1 cellular context compared by ENCODE assay signal in the genomic region with DNA sequence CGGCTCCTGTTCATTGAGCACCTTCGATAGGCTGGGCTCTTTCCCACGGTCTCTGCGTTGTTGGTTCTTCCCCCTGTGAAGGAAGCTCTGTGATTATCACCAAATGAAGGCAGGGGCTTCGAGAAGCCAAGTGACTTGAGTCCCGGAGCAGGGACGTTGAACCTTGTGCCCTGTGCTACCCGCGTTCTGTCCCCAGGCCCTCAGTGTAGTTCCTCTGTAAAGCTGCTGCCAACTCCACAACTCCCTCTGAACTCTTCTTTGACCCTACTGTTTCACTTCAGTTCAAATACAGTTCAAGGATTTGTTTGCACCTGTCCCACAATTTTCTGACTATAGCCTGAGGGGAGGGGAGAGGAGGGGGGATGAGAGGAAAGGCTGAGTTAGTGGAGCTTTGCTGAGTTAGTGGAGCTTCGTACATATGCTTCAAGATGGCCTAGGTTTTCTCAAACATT.
TF ChIP-seq lines count a peak whose summit lies in the region.

No MANE protein-coding gene starts in this region.

TF ChIP-seq in K562, 482 proteins besides CTCF, POLR2A, EP300 and RAD21 (continued from another document):
- TF ChIP-seq, protein P1, sequence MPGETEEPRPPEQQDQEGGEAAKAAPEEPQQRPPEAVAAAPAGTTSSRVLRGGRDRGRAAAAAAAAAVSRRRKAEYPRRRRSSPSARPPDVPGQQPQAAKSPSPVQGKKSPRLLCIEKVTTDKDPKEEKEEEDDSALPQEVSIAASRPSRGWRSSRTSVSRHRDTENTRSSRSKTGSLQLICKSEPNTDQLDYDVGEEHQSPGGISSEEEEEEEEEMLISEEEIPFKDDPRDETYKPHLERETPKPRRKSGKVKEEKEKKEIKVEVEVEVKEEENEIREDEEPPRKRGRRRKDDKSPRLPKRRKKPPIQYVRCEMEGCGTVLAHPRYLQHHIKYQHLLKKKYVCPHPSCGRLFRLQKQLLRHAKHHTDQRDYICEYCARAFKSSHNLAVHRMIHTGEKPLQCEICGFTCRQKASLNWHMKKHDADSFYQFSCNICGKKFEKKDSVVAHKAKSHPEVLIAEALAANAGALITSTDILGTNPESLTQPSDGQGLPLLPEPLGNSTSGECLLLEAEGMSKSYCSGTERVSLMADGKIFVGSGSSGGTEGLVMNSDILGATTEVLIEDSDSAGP (CRISPR knock-in tag; IDR thresholded peaks at IDR 0.05): no peak
- TF ChIP-seq, protein P2, sequence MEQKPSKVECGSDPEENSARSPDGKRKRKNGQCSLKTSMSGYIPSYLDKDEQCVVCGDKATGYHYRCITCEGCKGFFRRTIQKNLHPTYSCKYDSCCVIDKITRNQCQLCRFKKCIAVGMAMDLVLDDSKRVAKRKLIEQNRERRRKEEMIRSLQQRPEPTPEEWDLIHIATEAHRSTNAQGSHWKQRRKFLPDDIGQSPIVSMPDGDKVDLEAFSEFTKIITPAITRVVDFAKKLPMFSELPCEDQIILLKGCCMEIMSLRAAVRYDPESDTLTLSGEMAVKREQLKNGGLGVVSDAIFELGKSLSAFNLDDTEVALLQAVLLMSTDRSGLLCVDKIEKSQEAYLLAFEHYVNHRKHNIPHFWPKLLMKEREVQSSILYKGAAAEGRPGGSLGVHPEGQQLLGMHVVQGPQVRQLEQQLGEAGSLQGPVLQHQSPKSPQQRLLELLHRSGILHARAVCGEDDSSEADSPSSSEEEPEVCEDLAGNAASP (IDR thresholded peaks at IDR 0.05): no peak
- no peak for TF ChIP-seq HCFC1 (IDR thresholded peaks at IDR 0.05; ENCODE audit: low read depth, low read length)
- no peak for TF ChIP-seq CHD4 (IDR thresholded peaks at IDR 0.05; ENCODE audit: insufficient read depth, insufficient replicate concordance, low read depth, low read length, poor library complexity, severe bottlenecking)
- TF ChIP-seq, protein P3, sequence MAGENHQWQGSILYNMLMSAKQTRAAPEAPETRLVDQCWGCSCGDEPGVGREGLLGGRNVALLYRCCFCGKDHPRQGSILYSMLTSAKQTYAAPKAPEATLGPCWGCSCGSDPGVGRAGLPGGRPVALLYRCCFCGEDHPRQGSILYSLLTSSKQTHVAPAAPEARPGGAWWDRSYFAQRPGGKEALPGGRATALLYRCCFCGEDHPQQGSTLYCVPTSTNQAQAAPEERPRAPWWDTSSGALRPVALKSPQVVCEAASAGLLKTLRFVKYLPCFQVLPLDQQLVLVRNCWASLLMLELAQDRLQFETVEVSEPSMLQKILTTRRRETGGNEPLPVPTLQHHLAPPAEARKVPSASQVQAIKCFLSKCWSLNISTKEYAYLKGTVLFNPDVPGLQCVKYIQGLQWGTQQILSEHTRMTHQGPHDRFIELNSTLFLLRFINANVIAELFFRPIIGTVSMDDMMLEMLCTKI (IDR thresholded peaks at IDR 0.05; ENCODE audit: partially characterized antibody): no peak
- no peak for TF ChIP-seq TARDBP (IDR thresholded peaks at IDR 0.05)
- peak; percentile 20; the same call in 1 of the 2 replicates for TF ChIP-seq L3MBTL2 (IDR thresholded peaks at IDR 0.05)
- TF ChIP-seq ZNF165 (CRISPR knock-in tag; IDR thresholded peaks at IDR 0.05; ENCODE audit: borderline replicate concordance): no peak
- no peak for TF ChIP-seq ZNF146 (CRISPR knock-in tag; IDR thresholded peaks at IDR 0.05; ENCODE audit: unreplicated experiment)
- no peak for TF ChIP-seq GATAD2B (IDR thresholded peaks at IDR 0.05; ENCODE audit: borderline replicate concordance)
- no peak for TF ChIP-seq KAT7 (CRISPR knock-in tag; IDR thresholded peaks at IDR 0.05; ENCODE audit: borderline replicate concordance)
- no peak for TF ChIP-seq NFXL1 (CRISPR knock-in tag; IDR thresholded peaks at IDR 0.05)
- no peak for TF ChIP-seq HMG20B (CRISPR knock-in tag; IDR thresholded peaks at IDR 0.05)
- TF ChIP-seq, protein P4, sequence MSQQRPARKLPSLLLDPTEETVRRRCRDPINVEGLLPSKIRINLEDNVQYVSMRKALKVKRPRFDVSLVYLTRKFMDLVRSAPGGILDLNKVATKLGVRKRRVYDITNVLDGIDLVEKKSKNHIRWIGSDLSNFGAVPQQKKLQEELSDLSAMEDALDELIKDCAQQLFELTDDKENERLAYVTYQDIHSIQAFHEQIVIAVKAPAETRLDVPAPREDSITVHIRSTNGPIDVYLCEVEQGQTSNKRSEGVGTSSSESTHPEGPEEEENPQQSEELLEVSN (IDR thresholded peaks at IDR 0.05; ENCODE audit: borderline replicate concordance in 1 of 2, extremely low read depth in 1 of 2, insufficient read depth in 1 of 2, insufficient read length in 1 of 2, low read depth in 1 of 2, low read length in 1 of 2, poor library complexity in 1 of 2, severe bottlenecking in 1 of 2): peak in 1 of 2 experiments; percentile 8
- TF ChIP-seq RB1 (IDR thresholded peaks at IDR 0.05; ENCODE audit: low read depth): 0 out of 2 replicates have a peak, but pooled peaks have one; percentile 19
- TF ChIP-seq HNRNPL (IDR thresholded peaks at IDR 0.05; ENCODE audit: low read depth, low read length): no peak
- TF ChIP-seq, protein P5, sequence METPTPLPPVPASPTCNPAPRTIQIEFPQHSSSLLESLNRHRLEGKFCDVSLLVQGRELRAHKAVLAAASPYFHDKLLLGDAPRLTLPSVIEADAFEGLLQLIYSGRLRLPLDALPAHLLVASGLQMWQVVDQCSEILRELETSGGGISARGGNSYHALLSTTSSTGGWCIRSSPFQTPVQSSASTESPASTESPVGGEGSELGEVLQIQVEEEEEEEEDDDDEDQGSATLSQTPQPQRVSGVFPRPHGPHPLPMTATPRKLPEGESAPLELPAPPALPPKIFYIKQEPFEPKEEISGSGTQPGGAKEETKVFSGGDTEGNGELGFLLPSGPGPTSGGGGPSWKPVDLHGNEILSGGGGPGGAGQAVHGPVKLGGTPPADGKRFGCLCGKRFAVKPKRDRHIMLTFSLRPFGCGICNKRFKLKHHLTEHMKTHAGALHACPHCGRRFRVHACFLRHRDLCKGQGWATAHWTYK (CRISPR knock-in tag; IDR thresholded peaks at IDR 0.05): no peak
- TF ChIP-seq RFX5 (IDR thresholded peaks at IDR 0.05; ENCODE audit: low read depth, low read length): no peak
- TF ChIP-seq ZNF239 (CRISPR knock-in tag; IDR thresholded peaks at IDR 0.05): no peak
- no peak for TF ChIP-seq TEAD4 (IDR thresholded peaks at IDR 0.05; ENCODE audit: low read length)
- TF ChIP-seq TEAD4 (CRISPR knock-in tag; IDR thresholded peaks at IDR 0.05; ENCODE audit: borderline replicate concordance): no peak
- no peak for TF ChIP-seq ELF2 (CRISPR knock-in tag; IDR thresholded peaks at IDR 0.05)
- TF ChIP-seq ZNF224 (CRISPR knock-in tag; IDR thresholded peaks at IDR 0.05): no peak
- TF ChIP-seq POLR2B (IDR thresholded peaks at IDR 0.05; ENCODE audit: low read depth, partially characterized antibody): peak; percentile 23
- TF ChIP-seq ZNF445 (CRISPR knock-in tag; IDR thresholded peaks at IDR 0.05; ENCODE audit: low read depth): no peak
- TF ChIP-seq, protein P6, sequence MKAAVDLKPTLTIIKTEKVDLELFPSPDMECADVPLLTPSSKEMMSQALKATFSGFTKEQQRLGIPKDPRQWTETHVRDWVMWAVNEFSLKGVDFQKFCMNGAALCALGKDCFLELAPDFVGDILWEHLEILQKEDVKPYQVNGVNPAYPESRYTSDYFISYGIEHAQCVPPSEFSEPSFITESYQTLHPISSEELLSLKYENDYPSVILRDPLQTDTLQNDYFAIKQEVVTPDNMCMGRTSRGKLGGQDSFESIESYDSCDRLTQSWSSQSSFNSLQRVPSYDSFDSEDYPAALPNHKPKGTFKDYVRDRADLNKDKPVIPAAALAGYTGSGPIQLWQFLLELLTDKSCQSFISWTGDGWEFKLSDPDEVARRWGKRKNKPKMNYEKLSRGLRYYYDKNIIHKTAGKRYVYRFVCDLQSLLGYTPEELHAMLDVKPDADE (conservative IDR thresholded peaks at IDR 0.05; ENCODE audit: control insufficient read depth, low read depth, low read length): no peak
- TF ChIP-seq ZNF695 (CRISPR knock-in tag; IDR thresholded peaks at IDR 0.05): no peak
- no peak for TF ChIP-seq MCM5 (IDR thresholded peaks at IDR 0.05; ENCODE audit: low read depth)
- TF ChIP-seq ZNF79 (CRISPR knock-in tag; IDR thresholded peaks at IDR 0.05; ENCODE audit: low read depth): no peak
- TF ChIP-seq NR2C2 (CRISPR knock-in tag; IDR thresholded peaks at IDR 0.05): 0 out of 2 replicates have a peak, but pooled peaks have one; percentile 13
- TF ChIP-seq NR2C2 (tag; IDR thresholded peaks at IDR 0.05): no peak
- TF ChIP-seq, protein P7, sequence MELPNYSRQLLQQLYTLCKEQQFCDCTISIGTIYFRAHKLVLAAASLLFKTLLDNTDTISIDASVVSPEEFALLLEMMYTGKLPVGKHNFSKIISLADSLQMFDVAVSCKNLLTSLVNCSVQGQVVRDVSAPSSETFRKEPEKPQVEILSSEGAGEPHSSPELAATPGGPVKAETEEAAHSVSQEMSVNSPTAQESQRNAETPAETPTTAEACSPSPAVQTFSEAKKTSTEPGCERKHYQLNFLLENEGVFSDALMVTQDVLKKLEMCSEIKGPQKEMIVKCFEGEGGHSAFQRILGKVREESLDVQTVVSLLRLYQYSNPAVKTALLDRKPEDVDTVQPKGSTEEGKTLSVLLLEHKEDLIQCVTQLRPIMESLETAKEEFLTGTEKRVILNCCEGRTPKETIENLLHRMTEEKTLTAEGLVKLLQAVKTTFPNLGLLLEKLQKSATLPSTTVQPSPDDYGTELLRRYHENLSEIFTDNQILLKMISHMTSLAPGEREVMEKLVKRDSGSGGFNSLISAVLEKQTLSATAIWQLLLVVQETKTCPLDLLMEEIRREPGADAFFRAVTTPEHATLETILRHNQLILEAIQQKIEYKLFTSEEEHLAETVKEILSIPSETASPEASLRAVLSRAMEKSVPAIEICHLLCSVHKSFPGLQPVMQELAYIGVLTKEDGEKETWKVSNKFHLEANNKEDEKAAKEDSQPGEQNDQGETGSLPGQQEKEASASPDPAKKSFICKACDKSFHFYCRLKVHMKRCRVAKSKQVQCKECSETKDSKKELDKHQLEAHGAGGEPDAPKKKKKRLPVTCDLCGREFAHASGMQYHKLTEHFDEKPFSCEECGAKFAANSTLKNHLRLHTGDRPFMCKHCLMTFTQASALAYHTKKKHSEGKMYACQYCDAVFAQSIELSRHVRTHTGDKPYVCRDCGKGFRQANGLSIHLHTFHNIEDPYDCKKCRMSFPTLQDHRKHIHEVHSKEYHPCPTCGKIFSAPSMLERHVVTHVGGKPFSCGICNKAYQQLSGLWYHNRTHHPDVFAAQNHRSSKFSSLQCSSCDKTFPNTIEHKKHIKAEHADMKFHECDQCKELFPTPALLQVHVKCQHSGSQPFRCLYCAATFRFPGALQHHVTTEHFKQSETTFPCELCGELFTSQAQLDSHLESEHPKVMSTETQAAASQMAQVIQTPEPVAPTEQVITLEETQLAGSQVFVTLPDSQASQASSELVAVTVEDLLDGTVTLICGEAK (IDR thresholded peaks at IDR 0.05): no peak
- TF ChIP-seq, protein P7 (CRISPR knock-in tag; IDR thresholded peaks at IDR 0.05): no peak
- no peak for TF ChIP-seq ZNF707 (CRISPR knock-in tag; conservative IDR thresholded peaks at IDR 0.05)
- TF ChIP-seq KLF13 (tag; IDR thresholded peaks at IDR 0.05; ENCODE audit: borderline replicate concordance, low read depth): no peak
